ENCODE assay signal across 1 cellular context in the genomic region with DNA sequence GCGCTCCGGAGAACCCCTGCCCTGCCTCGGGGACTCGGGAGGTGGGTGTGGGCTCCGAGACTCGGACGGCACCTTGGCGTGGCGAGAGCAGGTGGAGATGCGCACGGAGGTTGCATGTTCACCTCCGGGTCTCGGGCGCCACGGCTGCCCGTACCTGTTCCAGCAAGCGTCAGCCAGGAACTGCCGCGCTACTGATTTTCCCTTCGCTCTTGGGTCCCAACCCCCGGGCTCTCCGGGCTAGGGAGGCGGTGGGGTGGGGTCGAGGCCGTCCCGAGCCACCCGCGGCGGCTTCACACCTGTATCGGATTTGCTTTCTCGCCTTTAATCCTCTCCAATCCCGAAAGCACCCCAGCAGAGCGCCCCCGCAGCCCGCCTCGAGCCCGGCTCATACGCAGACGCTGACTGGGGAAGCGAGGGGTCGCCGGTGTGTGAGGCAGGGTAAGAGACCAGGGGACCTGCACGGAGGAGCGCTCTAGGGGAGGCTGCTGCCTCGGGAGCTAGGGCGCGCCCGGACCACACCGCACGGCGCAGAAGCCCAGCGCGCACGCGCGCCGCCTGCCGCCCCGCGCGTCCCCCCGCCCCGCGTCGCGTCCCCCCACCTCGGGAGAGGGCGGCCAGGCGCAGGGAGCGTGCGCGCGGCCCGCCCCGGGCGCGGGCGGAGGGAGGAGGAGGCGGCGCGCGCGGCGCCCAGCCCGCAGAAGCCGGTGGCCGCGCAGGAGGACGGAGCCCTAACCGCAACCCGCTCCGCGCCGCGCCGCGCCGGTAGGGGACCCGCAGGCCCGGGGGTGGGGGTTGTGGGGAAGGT.
TF ChIP-seq lines count a peak whose summit lies in the region.

A gene with protein sequence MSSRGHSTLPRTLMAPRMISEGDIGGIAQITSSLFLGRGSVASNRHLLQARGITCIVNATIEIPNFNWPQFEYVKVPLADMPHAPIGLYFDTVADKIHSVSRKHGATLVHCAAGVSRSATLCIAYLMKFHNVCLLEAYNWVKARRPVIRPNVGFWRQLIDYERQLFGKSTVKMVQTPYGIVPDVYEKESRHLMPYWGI (plus strand): TSS at position 695 of the 805 bp plus-strand sequence. CDS start 22,382 bp downstream, outside the sequence.

TF ChIP-seq in HEK293, 187 proteins besides CTCF, POLR2A, EP300 and RAD21 (continued from another document and continues in another):
- TF ChIP-seq, protein P1, sequence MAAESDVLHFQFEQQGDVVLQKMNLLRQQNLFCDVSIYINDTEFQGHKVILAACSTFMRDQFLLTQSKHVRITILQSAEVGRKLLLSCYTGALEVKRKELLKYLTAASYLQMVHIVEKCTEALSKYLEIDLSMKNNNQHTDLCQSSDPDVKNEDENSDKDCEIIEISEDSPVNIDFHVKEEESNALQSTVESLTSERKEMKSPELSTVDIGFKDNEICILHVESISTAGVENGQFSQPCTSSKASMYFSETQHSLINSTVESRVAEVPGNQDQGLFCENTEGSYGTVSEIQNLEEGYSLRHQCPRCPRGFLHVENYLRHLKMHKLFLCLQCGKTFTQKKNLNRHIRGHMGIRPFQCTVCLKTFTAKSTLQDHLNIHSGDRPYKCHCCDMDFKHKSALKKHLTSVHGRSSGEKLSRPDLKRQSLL (tag by site-specific recombination; IDR thresholded peaks at IDR 0.05): no peak
- TF ChIP-seq ZNF335 (tag by site-specific recombination; conservative IDR thresholded peaks at IDR 0.05) (peak; percentile 88), HOXC10 (CRISPR knock-in tag; IDR thresholded peaks at IDR 0.05) (no peak), KLF16 (tag by site-specific recombination; IDR thresholded peaks at IDR 0.05) (0 out of 2 replicates have a peak, but pooled peaks have one; percentile 28), ZNF341 (tag by site-specific recombination; IDR thresholded peaks at IDR 0.05; ENCODE audit: low read depth) (no peak), ZNF843 (tag by site-specific recombination; IDR thresholded peaks at IDR 0.05) (no peak), ZBTB17 (tag by site-specific recombination; IDR thresholded peaks at IDR 0.05) (peak; percentile 40; the same call in 1 of the 2 replicates), ZNF423 (tag by site-specific recombination; IDR thresholded peaks at IDR 0.05) (no peak), ZNF514 (tag by site-specific recombination; IDR thresholded peaks at IDR 0.05) (no peak), ZNF202 (tag by site-specific recombination; IDR thresholded peaks at IDR 0.05; ENCODE audit: borderline replicate concordance) (no peak), ZFP69B (tag by site-specific recombination; IDR thresholded peaks at IDR 0.05) (no peak), MEIS1 (CRISPR knock-in tag; IDR thresholded peaks at IDR 0.05; ENCODE audit: borderline replicate concordance) (no peak), ZNF157 (tag by site-specific recombination; IDR thresholded peaks at IDR 0.05) (no peak), ZBTB20 (tag by site-specific recombination; IDR thresholded peaks at IDR 0.05) (peak; percentile 68), ZNF175 (tag by site-specific recombination; IDR thresholded peaks at IDR 0.05) (no peak), ZNF658 (tag by site-specific recombination; IDR thresholded peaks at IDR 0.05) (no peak), ZNF248 (tag by site-specific recombination; IDR thresholded peaks at IDR 0.05) (no peak), BCL11B (tag by site-specific recombination; IDR thresholded peaks at IDR 0.05; ENCODE audit: low read depth) (no peak), ZNF626 (tag by site-specific recombination; IDR thresholded peaks at IDR 0.05) (no peak), ZNF555 (tag by site-specific recombination; conservative IDR thresholded peaks at IDR 0.05) (no peak), ZNF571 (tag by site-specific recombination; IDR thresholded peaks at IDR 0.05) (no peak), KLF10 (tag by site-specific recombination; IDR thresholded peaks at IDR 0.05) (no peak), ZNF23 (tag by site-specific recombination; IDR thresholded peaks at IDR 0.05; ENCODE audit: borderline replicate concordance) (no peak), KLF7 (tag by site-specific recombination; IDR thresholded peaks at IDR 0.05; ENCODE audit: borderline replicate concordance) (peak; percentile 62; the same call in 1 of the 2 replicates), ZNF350 (tag by site-specific recombination; IDR thresholded peaks at IDR 0.05) (no peak), KLF8 (tag by site-specific recombination; IDR thresholded peaks at IDR 0.05) (peak; percentile 82), ZNF211 (tag by site-specific recombination; IDR thresholded peaks at IDR 0.05; ENCODE audit: low read depth) (no peak), ZNF558 (tag by site-specific recombination; IDR thresholded peaks at IDR 0.05) (no peak), ZNF792 (tag by site-specific recombination; IDR thresholded peaks at IDR 0.05) (no peak), MZF1 (tag by site-specific recombination; IDR thresholded peaks at IDR 0.05; ENCODE audit: borderline replicate concordance) (no peak), ZIC2 (tag by site-specific recombination; IDR thresholded peaks at IDR 0.05) (peak; percentile 71), ZNF169 (tag by site-specific recombination; IDR thresholded peaks at IDR 0.05) (no peak), ZNF146 (tag by site-specific recombination; IDR thresholded peaks at IDR 0.05) (no peak), FEZF1 (tag by site-specific recombination; IDR thresholded peaks at IDR 0.05) (no peak), ZNF19 (tag by site-specific recombination; IDR thresholded peaks at IDR 0.05; ENCODE audit: low read depth) (no peak), ZNF473 (tag by site-specific recombination; IDR thresholded peaks at IDR 0.05) (no peak), BCL11A (tag by site-specific recombination; IDR thresholded peaks at IDR 0.05; ENCODE audit: low read depth) (no peak), ZNF114 (tag by site-specific recombination; IDR thresholded peaks at IDR 0.05) (no peak), EGR2 (tag by site-specific recombination; IDR thresholded peaks at IDR 0.05; ENCODE audit: low read depth) (no peak), ZNF132 (tag by site-specific recombination; IDR thresholded peaks at IDR 0.05; ENCODE audit: borderline replicate concordance) (no peak), KLF1 (tag by site-specific recombination; IDR thresholded peaks at IDR 0.05) (peak; percentile 35; the same call in 1 of the 2 replicates)
- TF ChIP-seq, protein P2, sequence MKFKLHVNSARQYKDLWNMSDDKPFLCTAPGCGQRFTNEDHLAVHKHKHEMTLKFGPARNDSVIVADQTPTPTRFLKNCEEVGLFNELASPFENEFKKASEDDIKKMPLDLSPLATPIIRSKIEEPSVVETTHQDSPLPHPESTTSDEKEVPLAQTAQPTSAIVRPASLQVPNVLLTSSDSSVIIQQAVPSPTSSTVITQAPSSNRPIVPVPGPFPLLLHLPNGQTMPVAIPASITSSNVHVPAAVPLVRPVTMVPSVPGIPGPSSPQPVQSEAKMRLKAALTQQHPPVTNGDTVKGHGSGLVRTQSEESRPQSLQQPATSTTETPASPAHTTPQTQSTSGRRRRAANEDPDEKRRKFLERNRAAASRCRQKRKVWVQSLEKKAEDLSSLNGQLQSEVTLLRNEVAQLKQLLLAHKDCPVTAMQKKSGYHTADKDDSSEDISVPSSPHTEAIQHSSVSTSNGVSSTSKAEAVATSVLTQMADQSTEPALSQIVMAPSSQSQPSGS (tag by site-specific recombination; IDR thresholded peaks at IDR 0.05; ENCODE audit: low read depth): no peak
- TF ChIP-seq, protein P3, sequence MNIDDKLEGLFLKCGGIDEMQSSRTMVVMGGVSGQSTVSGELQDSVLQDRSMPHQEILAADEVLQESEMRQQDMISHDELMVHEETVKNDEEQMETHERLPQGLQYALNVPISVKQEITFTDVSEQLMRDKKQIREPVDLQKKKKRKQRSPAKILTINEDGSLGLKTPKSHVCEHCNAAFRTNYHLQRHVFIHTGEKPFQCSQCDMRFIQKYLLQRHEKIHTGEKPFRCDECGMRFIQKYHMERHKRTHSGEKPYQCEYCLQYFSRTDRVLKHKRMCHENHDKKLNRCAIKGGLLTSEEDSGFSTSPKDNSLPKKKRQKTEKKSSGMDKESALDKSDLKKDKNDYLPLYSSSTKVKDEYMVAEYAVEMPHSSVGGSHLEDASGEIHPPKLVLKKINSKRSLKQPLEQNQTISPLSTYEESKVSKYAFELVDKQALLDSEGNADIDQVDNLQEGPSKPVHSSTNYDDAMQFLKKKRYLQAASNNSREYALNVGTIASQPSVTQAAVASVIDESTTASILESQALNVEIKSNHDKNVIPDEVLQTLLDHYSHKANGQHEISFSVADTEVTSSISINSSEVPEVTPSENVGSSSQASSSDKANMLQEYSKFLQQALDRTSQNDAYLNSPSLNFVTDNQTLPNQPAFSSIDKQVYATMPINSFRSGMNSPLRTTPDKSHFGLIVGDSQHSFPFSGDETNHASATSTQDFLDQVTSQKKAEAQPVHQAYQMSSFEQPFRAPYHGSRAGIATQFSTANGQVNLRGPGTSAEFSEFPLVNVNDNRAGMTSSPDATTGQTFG (tag by site-specific recombination; IDR thresholded peaks at IDR 0.05; ENCODE audit: borderline replicate concordance): no peak
- TF ChIP-seq, protein P4, sequence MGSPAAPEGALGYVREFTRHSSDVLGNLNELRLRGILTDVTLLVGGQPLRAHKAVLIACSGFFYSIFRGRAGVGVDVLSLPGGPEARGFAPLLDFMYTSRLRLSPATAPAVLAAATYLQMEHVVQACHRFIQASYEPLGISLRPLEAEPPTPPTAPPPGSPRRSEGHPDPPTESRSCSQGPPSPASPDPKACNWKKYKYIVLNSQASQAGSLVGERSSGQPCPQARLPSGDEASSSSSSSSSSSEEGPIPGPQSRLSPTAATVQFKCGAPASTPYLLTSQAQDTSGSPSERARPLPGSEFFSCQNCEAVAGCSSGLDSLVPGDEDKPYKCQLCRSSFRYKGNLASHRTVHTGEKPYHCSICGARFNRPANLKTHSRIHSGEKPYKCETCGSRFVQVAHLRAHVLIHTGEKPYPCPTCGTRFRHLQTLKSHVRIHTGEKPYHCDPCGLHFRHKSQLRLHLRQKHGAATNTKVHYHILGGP (tag by site-specific recombination; IDR thresholded peaks at IDR 0.05): no peak
- TF ChIP-seq, protein P5, sequence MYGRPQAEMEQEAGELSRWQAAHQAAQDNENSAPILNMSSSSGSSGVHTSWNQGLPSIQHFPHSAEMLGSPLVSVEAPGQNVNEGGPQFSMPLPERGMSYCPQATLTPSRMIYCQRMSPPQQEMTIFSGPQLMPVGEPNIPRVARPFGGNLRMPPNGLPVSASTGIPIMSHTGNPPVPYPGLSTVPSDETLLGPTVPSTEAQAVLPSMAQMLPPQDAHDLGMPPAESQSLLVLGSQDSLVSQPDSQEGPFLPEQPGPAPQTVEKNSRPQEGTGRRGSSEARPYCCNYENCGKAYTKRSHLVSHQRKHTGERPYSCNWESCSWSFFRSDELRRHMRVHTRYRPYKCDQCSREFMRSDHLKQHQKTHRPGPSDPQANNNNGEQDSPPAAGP (tag by site-specific recombination; IDR thresholded peaks at IDR 0.05): peak; percentile 54; the same call in 1 of the 2 replicates
- TF ChIP-seq, protein P6, sequence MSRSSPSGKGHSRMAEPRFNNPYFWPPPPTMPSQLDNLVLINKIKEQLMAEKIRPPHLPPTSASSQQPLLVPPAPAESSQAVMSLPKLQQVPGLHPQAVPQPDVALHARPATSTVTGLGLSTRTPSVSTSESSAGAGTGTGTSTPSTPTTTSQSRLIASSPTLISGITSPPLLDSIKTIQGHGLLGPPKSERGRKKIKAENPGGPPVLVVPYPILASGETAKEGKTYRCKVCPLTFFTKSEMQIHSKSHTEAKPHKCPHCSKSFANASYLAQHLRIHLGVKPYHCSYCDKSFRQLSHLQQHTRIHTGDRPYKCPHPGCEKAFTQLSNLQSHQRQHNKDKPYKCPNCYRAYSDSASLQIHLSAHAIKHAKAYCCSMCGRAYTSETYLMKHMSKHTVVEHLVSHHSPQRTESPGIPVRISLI (tag by site-specific recombination; IDR thresholded peaks at IDR 0.05): no peak
- TF ChIP-seq, protein P7, sequence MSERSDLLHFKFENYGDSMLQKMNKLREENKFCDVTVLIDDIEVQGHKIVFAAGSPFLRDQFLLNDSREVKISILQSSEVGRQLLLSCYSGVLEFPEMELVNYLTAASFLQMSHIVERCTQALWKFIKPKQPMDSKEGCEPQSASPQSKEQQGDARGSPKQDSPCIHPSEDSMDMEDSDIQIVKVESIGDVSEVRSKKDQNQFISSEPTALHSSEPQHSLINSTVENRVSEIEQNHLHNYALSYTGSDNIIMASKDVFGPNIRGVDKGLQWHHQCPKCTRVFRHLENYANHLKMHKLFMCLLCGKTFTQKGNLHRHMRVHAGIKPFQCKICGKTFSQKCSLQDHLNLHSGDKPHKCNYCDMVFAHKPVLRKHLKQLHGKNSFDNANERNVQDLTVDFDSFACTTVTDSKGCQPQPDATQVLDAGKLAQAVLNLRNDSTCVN (tag by site-specific recombination; optimal IDR thresholded peaks at IDR 0.05): peak; percentile 70
- TF ChIP-seq, protein P8, sequence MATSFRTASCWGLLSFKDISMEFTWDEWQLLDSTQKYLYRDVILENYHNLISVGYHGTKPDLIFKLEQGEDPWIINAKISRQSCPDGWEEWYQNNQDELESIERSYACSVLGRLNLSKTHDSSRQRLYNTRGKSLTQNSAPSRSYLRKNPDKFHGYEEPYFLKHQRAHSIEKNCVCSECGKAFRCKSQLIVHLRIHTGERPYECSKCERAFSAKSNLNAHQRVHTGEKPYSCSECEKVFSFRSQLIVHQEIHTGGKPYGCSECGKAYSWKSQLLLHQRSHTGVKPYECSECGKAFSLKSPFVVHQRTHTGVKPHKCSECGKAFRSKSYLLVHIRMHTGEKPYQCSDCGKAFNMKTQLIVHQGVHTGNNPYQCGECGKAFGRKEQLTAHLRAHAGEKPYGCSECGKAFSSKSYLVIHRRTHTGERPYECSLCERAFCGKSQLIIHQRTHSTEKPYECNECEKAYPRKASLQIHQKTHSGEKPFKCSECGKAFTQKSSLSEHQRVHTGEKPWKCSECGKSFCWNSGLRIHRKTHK (tag by site-specific recombination; IDR thresholded peaks at IDR 0.05): no peak
- TF ChIP-seq, protein P9, sequence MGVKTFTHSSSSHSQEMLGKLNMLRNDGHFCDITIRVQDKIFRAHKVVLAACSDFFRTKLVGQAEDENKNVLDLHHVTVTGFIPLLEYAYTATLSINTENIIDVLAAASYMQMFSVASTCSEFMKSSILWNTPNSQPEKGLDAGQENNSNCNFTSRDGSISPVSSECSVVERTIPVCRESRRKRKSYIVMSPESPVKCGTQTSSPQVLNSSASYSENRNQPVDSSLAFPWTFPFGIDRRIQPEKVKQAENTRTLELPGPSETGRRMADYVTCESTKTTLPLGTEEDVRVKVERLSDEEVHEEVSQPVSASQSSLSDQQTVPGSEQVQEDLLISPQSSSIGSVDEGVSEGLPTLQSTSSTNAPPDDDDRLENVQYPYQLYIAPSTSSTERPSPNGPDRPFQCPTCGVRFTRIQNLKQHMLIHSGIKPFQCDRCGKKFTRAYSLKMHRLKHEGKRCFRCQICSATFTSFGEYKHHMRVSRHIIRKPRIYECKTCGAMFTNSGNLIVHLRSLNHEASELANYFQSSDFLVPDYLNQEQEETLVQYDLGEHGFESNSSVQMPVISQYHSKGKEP (tag by site-specific recombination; IDR thresholded peaks at IDR 0.05): no peak
- TF ChIP-seq, protein P10, sequence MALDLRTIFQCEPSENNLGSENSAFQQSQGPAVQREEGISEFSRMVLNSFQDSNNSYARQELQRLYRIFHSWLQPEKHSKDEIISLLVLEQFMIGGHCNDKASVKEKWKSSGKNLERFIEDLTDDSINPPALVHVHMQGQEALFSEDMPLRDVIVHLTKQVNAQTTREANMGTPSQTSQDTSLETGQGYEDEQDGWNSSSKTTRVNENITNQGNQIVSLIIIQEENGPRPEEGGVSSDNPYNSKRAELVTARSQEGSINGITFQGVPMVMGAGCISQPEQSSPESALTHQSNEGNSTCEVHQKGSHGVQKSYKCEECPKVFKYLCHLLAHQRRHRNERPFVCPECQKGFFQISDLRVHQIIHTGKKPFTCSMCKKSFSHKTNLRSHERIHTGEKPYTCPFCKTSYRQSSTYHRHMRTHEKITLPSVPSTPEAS (tag by site-specific recombination; IDR thresholded peaks at IDR 0.05): no peak
